In the genomic region with DNA sequence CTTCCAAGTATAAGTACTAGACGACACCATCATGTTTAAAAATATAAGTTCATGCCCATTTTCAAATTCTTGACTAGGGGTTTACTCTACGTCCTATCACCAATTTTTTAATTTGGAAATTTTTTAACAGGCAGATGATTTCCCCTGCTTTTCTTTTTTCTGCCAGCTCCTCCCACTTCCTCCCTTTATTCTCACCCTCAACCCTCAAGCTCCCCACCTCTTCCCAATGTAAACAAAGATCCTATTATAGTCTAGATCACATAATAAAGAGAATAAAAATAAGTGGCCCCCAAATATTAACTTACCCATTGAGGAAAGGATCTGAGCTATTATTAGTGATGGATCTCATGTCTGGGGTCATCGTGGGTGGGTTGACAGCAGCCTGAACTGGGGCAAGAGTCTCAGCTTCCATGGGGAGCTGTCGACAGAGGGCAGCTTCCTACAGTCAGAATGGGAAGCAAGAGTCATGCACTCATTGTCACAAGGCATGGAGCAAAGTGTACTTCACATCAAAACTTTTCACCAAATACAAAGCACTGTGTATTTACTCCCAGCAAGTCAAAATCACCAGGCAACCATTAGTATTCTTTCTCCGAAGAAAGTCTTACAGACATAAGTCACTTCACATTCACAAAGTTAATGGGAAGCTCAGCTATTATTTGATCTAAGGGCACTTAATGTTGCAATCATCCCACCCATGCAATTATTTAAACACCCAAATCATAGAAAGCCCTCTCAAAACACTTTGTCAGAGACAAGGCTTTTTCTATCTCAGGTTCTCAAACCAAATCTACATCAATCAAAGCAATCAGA, we compare ENCODE assay signal across 1 cellular context.
TF ChIP-seq lines count a peak whose summit lies in the region.

No MANE protein-coding gene starts in this region.

TF ChIP-seq in GM23338, 12 proteins besides CTCF, POLR2A, EP300 and RAD21 (continued from another document):
- TF ChIP-seq ZNF462 (CRISPR knock-in tag; IDR thresholded peaks at IDR 0.05): no peak
- no peak for TF ChIP-seq ZNF331 (CRISPR knock-in tag; IDR thresholded peaks at IDR 0.05; ENCODE audit: low read depth)
- TF ChIP-seq CREB1 (CRISPR knock-in tag; IDR thresholded peaks at IDR 0.05; ENCODE audit: low read depth): no peak
- TF ChIP-seq JUNB (IDR thresholded peaks at IDR 0.05; ENCODE audit: unreplicated experiment): no peak
- TF ChIP-seq ZNF114 (CRISPR knock-in tag; IDR thresholded peaks at IDR 0.05): no peak
- TF ChIP-seq EZH2 (IDR thresholded peaks at IDR 0.05; ENCODE audit: low read depth, unreplicated experiment): no peak
